In genomic region chr12:123655420-123655819, GRCh38 we compare ENCODE assay signal across 15 cellular contexts. TPM values are rescaled to one million over a fixed set of nuclear protein-coding genes. Genes with fewer than 3 reads are reported as not detected.
A peak's percentile ranks its signal among the peaks of the same experiment; 100 is the strongest.
DNase-seq lines count a peak whose midpoint lies in the region; ATAC-seq, FAIRE-seq and TF ChIP-seq lines count a peak whose summit lies in the region.
"Had no signal": no experiment of that assay in that cellular context is flagged by ENCODE, and none has a peak within 500 bp of the region (broad histone marks: within the 10 kb centered on the region; RNA-seq: fewer than 3 reads in every experiment).

No MANE protein-coding gene starts in this region.

- peaks cover 22% of the 10 kb centered on the region for H3K4me1 Mint-ChIP-seq in chondrocyte (ENCODE audit: low read depth)

- FAIRE-seq in frontal cortex (lab: Jason Lieb, UNC), result no peak

- TF ChIP-seq CTCF in mucosa of descending colon (IDR thresholded peaks at IDR 0.05), result no peak
- no peak for TF ChIP-seq CTCF in chondrocyte (IDR thresholded peaks at IDR 0.05)

- intact Hi-C loops in mucosa of descending colon (cut with DNase I, micrococcal nuclease), result no loop called here

- no peaks in the 10 kb centered on the region for H3K27me3 Mint-ChIP-seq in chondrocyte (ENCODE audit: low read depth)
- H3K27me3 Mint-ChIP-seq: CD4-positive, alpha-beta T cell; natural killer cell treated with Interleukin-12 subunit alpha and Interleukin-12 subunit beta and Interleukin-15 and Interleukin-18, amount 100 ng/mL, for 72 hours had no signal

- no peaks in the 10 kb centered on the region for H3K9me3 Mint-ChIP-seq in chondrocyte (ENCODE audit: low read depth)
- H3K9me3 Mint-ChIP-seq: CD4-positive, alpha-beta T cell; natural killer cell treated with Interleukin-12 subunit alpha and Interleukin-12 subunit beta and Interleukin-15 and Interleukin-18, amount 100 ng/mL, for 72 hours had no signal

- H3K27ac Mint-ChIP-seq in chondrocyte (ENCODE audit: unreplicated experiment), result no peak overlapping the region
- H3K27ac Mint-ChIP-seq: CD4-positive, alpha-beta T cell; natural killer cell treated with Interleukin-12 subunit alpha and Interleukin-12 subunit beta and Interleukin-15 and Interleukin-18, amount 100 ng/mL, for 72 hours had no signal

- H3K4me3 ChIP-seq in mucosa of descending colon, result no peak overlapping the region
- H3K4me3 ChIP-seq: hepatocyte, PC-9, thyroid gland had no signal

- no peaks in the 10 kb centered on the region for H3K36me3 ChIP-seq in mucosa of descending colon (ENCODE audit: low read depth)

- ATAC-seq in GM18870 (IDR thresholded peaks at IDR 0.05; ENCODE audit: unreplicated experiment) (peak; percentile 76), GM21723 (IDR thresholded peaks at IDR 0.05; ENCODE audit: unreplicated experiment) (peak; percentile 93), HG03378 (IDR thresholded peaks at IDR 0.05; ENCODE audit: unreplicated experiment) (peak; percentile 90), mucosa of descending colon (peak; percentile 33)
- ATAC-seq: natural killer cell treated with Interleukin-12 subunit alpha and Interleukin-12 subunit beta and Interleukin-15 and Interleukin-18, amount 100 ng/mL, for 72 hours had no signal

- H3K9me3 ChIP-seq in mucosa of descending colon, result no peaks in the 10 kb centered on the region
- H3K9me3 ChIP-seq: thyroid gland had no signal

- no peak overlapping the region for H3K4me3 Mint-ChIP-seq in chondrocyte (ENCODE audit: unreplicated experiment)
- H3K4me3 Mint-ChIP-seq: CD4-positive, alpha-beta T cell; natural killer cell treated with Interleukin-12 subunit alpha and Interleukin-12 subunit beta and Interleukin-15 and Interleukin-18, amount 100 ng/mL, for 72 hours had no signal

- no peaks in the 10 kb centered on the region for H3K4me1 ChIP-seq in mucosa of descending colon (ENCODE audit: low read depth)
- H3K4me1 ChIP-seq: thyroid gland had no signal

- peak in 1 of 3 donors; percentile 4 for DNase-seq in mucosa of descending colon
- no peak for DNase-seq in frontal cortex (ENCODE audit: low spot score in 2 of 2)
- no peak for DNase-seq in chondrocyte (ENCODE audit: low spot score)
- no peak for DNase-seq in RKO (ENCODE audit: low spot score)
- DNase-seq in T1000 (lab: John Stamatoyannopoulos, UW), result no peak
- DNase-seq: CD4-positive, alpha-beta T cell; dermis blood vessel endothelial cell; PC-9; stimulated activated CD4-positive, alpha-beta T cell treated with anti-CD3 and anti-CD28 coated beads, Interleukin-4, amount 100 ng/mL, for 1 hour; thyroid gland had no signal

- peaks cover 24% of the 10 kb centered on the region for H3K36me3 Mint-ChIP-seq in chondrocyte (ENCODE audit: low read depth)

RNA-seq across cellular contexts. Expression of gene TCTN2, which starts 15.5 kb away (rescaled TPM):
- 1 to 10 TPM; 5.2 to 9.0 (median 6.2) TPM for total RNA-seq in mucosa of descending colon
- total RNA-seq in frontal cortex, result 46.5 TPM
- total RNA-seq in chondrocyte, result 8.6 to 16.1 TPM (median 9.1 TPM) in 3 replicates

RNA-seq across cellular contexts. Expression of gene GTF2H3, which starts 21.8 kb away (rescaled TPM):
- total RNA-seq in mucosa of descending colon (10 to 100 TPM; 20.6 to 24.4 (median 22.6) TPM), frontal cortex (29.3 TPM), chondrocyte (27.5 to 32.9 TPM (median 28.8 TPM) in 3 replicates)

RNA-seq across cellular contexts. Expression of gene EIF2B1, which starts 21.9 kb away (rescaled TPM):
- total RNA-seq in mucosa of descending colon (10 to 100 TPM; 37.7 to 48.0 (median 42.9) TPM), frontal cortex (28.1 TPM), chondrocyte (37.4 to 59.5 TPM (median 39.5 TPM) in 3 replicates)

RNA-seq across cellular contexts. Expression of gene DDX55, which starts 53.5 kb away (rescaled TPM):
- total RNA-seq in mucosa of descending colon (10 to 100 TPM; 16.0 to 17.2 (median 16.8) TPM), frontal cortex (17.9 TPM), chondrocyte (12.8 to 18.4 TPM (median 16.8 TPM) in 3 replicates)

RNA-seq across cellular contexts. Expression of gene ATP6V0A2, which starts 56.7 kb away (rescaled TPM):
- total RNA-seq in mucosa of descending colon (10 to 100 TPM; 24.9 to 32.8 (median 30.5) TPM), frontal cortex (26.9 TPM), chondrocyte (29.6 to 39.5 TPM (median 32.7 TPM) in 3 replicates)

Comparison
In these comparisons a context has a peak if more than half of its experiments do, and no peak if none do; other contexts are left out.
1. ATAC-seq: peak in every context shown above with its lines; median percentile 93 in GM21723; 90 in HG03378; 76 in GM18870; 33 in mucosa of descending colon.